ENCODE assay signal across 28 cellular contexts in the genomic region with DNA sequence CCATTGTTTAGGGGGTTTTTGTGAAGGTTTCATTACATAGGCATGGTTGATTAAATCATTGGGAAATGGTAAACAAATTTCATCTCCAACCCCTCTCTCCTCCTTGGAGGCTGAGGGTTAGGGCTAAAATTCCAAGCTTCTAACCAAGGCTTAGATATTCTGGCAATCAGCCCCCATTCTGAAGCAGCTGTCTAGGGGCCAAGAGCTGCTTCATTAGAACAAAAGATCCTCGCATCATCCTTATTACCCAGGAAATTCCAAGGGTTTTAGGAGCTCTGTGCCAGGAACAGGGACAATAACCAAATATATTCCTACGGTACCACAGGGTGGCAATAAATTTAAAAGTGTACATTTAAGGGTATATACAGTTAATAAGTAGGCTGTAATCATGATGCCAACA.
"Had no signal": no experiment of that assay in that cellular context is flagged by ENCODE, and none has a peak within 500 bp of the region (broad histone marks: within the 10 kb centered on the region; RNA-seq: fewer than 3 reads in every experiment).

No MANE protein-coding gene starts in this region.

- H3K9me3 ChIP-seq: left lung, right atrium auricular region, testis, tibial artery had no signal

- H3K9me3 Mint-ChIP-seq: stimulated activated effector memory CD8-positive, alpha-beta T cell treated with anti-CD3 and anti-CD28 coated beads, Interleukin-12 subunit alpha, Interleukin-12 subunit beta, amount 100 ng/mL, for 72 hours had no signal

- H3K27me3 ChIP-seq: heart right ventricle, left lung, neural progenitor cell, right atrium auricular region, testis, tibial artery had no signal

- H3K4me3 ChIP-seq: heart right ventricle, left lung, neural progenitor cell, right atrium auricular region, testis, tibial artery had no signal

- H2AFZ ChIP-seq: neural progenitor cell, parathyroid adenoma had no signal

- H3K9ac ChIP-seq: neural progenitor cell, parathyroid adenoma had no signal

- FAIRE-seq: colon, islet of Langerhans had no signal

- H3K4me1 ChIP-seq: parathyroid adenoma had no signal

- H3K27ac ChIP-seq: epithelial cell of prostate, heart right ventricle, left lung, neural progenitor cell, parathyroid adenoma, right atrium auricular region, testis, tibial artery had no signal

- DNase-seq: effector CD8-positive, alpha-beta T cell; endodermal cell; foreskin melanocyte; glutamatergic neuron; heart right ventricle; hippocampal formation; left cardiac atrium; left lung; mesendoderm; naive thymus-derived CD4-positive, alpha-beta T cell; stimulated activated CD4-positive, alpha-beta T cell treated with anti-CD3 and anti-CD28 coated beads, Interleukin-2, amount 100 ng/mL, for 24 hours; stimulated activated CD4-positive, alpha-beta T cell treated with anti-CD3 and anti-CD28 coated beads, Interleukin-4, amount 100 ng/mL, for 24 hours; stimulated activated naive CD8-positive, alpha-beta T cell treated with anti-CD3 and anti-CD28 coated beads, Interleukin-15, Interleukin-2, amounts not matched to agents 100 U/mL and 50 U/mL, for 24 hours; substantia nigra; testis; tibial artery had no signal

- H3K36me3 Mint-ChIP-seq: neural progenitor cell; stimulated activated effector memory CD8-positive, alpha-beta T cell treated with anti-CD3 and anti-CD28 coated beads, Interleukin-12 subunit alpha, Interleukin-12 subunit beta, amount 100 ng/mL, for 72 hours; type B pancreatic cell had no signal

- H3K36me3 ChIP-seq: heart right ventricle, left lung, neural progenitor cell, right atrium auricular region, tibial artery had no signal

- ATAC-seq: esophagus mucosa; left cardiac atrium; left lung; naive thymus-derived CD4-positive, alpha-beta T cell; sciatic nerve; stimulated activated effector memory CD8-positive, alpha-beta T cell treated with anti-CD3 and anti-CD28 coated beads, Interleukin-12 subunit alpha, Interleukin-12 subunit beta, amount 100 ng/mL, for 72 hours; stimulated activated naive CD8-positive, alpha-beta T cell treated with anti-CD3 and anti-CD28 coated beads, Interleukin-15, Interleukin-2, amounts not matched to agents 100 U/mL and 50 U/mL, for 24 hours had no signal

- H3K27ac Mint-ChIP-seq: endodermal cell; naive thymus-derived CD4-positive, alpha-beta T cell; neural progenitor cell; progenitor cell of endocrine pancreas; stimulated activated effector memory CD8-positive, alpha-beta T cell treated with anti-CD3 and anti-CD28 coated beads, Interleukin-12 subunit alpha, Interleukin-12 subunit beta, amount 100 ng/mL, for 72 hours; type B pancreatic cell had no signal

- H3K79me2 ChIP-seq: parathyroid adenoma had no signal

- H3K4me3 Mint-ChIP-seq: endodermal cell; naive thymus-derived CD4-positive, alpha-beta T cell; nephron; neural progenitor cell; stimulated activated effector memory CD8-positive, alpha-beta T cell treated with anti-CD3 and anti-CD28 coated beads, Interleukin-12 subunit alpha, Interleukin-12 subunit beta, amount 100 ng/mL, for 72 hours; type B pancreatic cell had no signal

- H3K4me2 ChIP-seq: neural progenitor cell had no signal
